In genomic region chr14:75959031-75959430, GRCh38 we compare ENCODE assay signal across 19 cellular contexts. TPM values are rescaled to one million over a fixed set of nuclear protein-coding genes. Genes with fewer than 3 reads are reported as not detected.
DNase-seq lines count a peak whose midpoint lies in the region; ATAC-seq and TF ChIP-seq lines count a peak whose summit lies in the region.
"Had no signal": no experiment of that assay in that cellular context is flagged by ENCODE, and none has a peak within 500 bp of the region (broad histone marks: within the 10 kb centered on the region; RNA-seq: fewer than 3 reads in every experiment).

No MANE protein-coding gene starts in this region.

- peak overlapping the region; percentile 82 for H3K27ac Mint-ChIP-seq in stimulated activated memory B cell treated with anti-CD40 and anti-IgM and Interleukin-4, amounts not matched to agents 10 μg/mL and 1 μg/mL and 100 μg/mL, for 72 hours
- peak overlapping the region in 1 of 8 donors; percentile 18 for H3K27ac Mint-ChIP-seq in CD8-positive, alpha-beta memory T cell

- BruUV-seq in OCI-LY7 (replicated peaks; lab: Mats Ljungman, UMichigan), result no TSS peak

- POLR2A ChIA-PET in OCI-LY7 (lab: Charles Lee), result interaction anchor here (0.7 kb wide), 1 partner anchor 273 kb away, joined by 3 read pairs; no protein-coding TSS in a partner anchor
- POLR2A ChIA-PET in CD8-positive, alpha-beta memory T cell (lab: Charles Lee), result no interaction called here

- H3K79me2 ChIP-seq in OCI-LY7 (ENCODE audit: insufficient read depth, low read depth, low read length), result no peaks in the 10 kb centered on the region

- H3K36me3 Mint-ChIP-seq in stimulated activated memory B cell treated with anti-CD40 and anti-IgM and Interleukin-4, amounts not matched to agents 10 μg/mL and 1 μg/mL and 100 μg/mL, for 72 hours, result peaks cover 9% of the 10 kb centered on the region
- peaks cover 0 to 25% (median 16%) of the 10 kb centered on the region in 3 donors for H3K36me3 Mint-ChIP-seq in CD8-positive, alpha-beta memory T cell

- no peak overlapping the region for H2AFZ ChIP-seq in OCI-LY7 (ENCODE audit: low read length)

- H3K36me3 ChIP-seq in BLaER1 treated with 17β-estradiol and CSF1 and Interleukin-3, amounts not matched to agents 10 nM and 100 nM, result peaks cover 0 to 24% (median 6%) of the 10 kb centered on the region in 11 experiments; a peak in 8 of 22 replicates
- H3K36me3 ChIP-seq in OCI-LY7 (ENCODE audit: insufficient read depth, low read length), result no peaks in the 10 kb centered on the region; the same call in 1 of the 2 replicates
- no peaks in the 10 kb centered on the region for H3K36me3 ChIP-seq in CD8-positive, alpha-beta memory T cell (ENCODE audit: insufficient read depth, low read length)
- H3K36me3 ChIP-seq: MG63 had no signal

- H3K4me3 ChIP-seq in BLaER1 treated with 17β-estradiol and CSF1 and Interleukin-3, amounts not matched to agents 10 nM and 100 nM, result 0 out of 20 replicates have a peak overlapping the region, but pooled peaks of 1 of the 10 experiments have one; percentile 5
- no peak overlapping the region for H3K4me3 ChIP-seq in OCI-LY7 (ENCODE audit: low read depth, low read length, poor library complexity, severe bottlenecking)
- no peak overlapping the region for H3K4me3 ChIP-seq in CD8-positive, alpha-beta memory T cell (ENCODE audit: low read length)
- H3K4me3 ChIP-seq: MG63 had no signal

- H3K9ac ChIP-seq in BLaER1 treated with 17β-estradiol and CSF1 and Interleukin-3, amounts not matched to agents 10 nM and 100 nM, result peak overlapping the region in 4 of 11 experiments; percentile 75 to 78 (median 76); a peak in 7 of 22 replicates
- H3K9ac ChIP-seq: SK-N-SH had no signal

- H3K9me3 Mint-ChIP-seq in stimulated activated memory B cell treated with anti-CD40 and anti-IgM and Interleukin-4, amounts not matched to agents 10 μg/mL and 1 μg/mL and 100 μg/mL, for 72 hours, result no peaks in the 10 kb centered on the region
- H3K9me3 Mint-ChIP-seq in CD8-positive, alpha-beta memory T cell, result no peaks in the 10 kb centered on the region

- H4K20me1 ChIP-seq in BLaER1 treated with 17β-estradiol and CSF1 and Interleukin-3, amounts not matched to agents 10 nM and 100 nM, result no peaks in the 10 kb centered on the region
- no peaks in the 10 kb centered on the region for H4K20me1 ChIP-seq in OCI-LY7 (ENCODE audit: insufficient read depth, low read length)

- peaks cover 32% of the 10 kb centered on the region for H3K4me1 Mint-ChIP-seq in stimulated activated memory B cell treated with anti-CD40 and anti-IgM and Interleukin-4, amounts not matched to agents 10 μg/mL and 1 μg/mL and 100 μg/mL, for 72 hours
- H3K4me1 Mint-ChIP-seq in CD8-positive, alpha-beta memory T cell, result no peaks in the 10 kb centered on the region

- H3K9me3 ChIP-seq in BLaER1 treated with 17β-estradiol and CSF1 and Interleukin-3, amounts not matched to agents 10 nM and 100 nM (replicated peaks in 1 of 11), result peaks cover 0 to 17% (median 0%) of the 10 kb centered on the region in 11 experiments; a peak in 6 of 22 replicates
- H3K9me3 ChIP-seq in OCI-LY7 (ENCODE audit: low read length), result no peaks in the 10 kb centered on the region
- no peaks in the 10 kb centered on the region for H3K9me3 ChIP-seq in CD8-positive, alpha-beta memory T cell (ENCODE audit: low read length)
- H3K9me3 ChIP-seq: MG63, SK-N-SH had no signal

- no peaks in the 10 kb centered on the region for H3K27me3 Mint-ChIP-seq in stimulated activated memory B cell treated with anti-CD40 and anti-IgM and Interleukin-4, amounts not matched to agents 10 μg/mL and 1 μg/mL and 100 μg/mL, for 72 hours
- no peaks in the 10 kb centered on the region for H3K27me3 Mint-ChIP-seq in CD8-positive, alpha-beta memory T cell

- CTCF ChIA-PET in OCI-LY7 (lab: Charles Lee; ENCODE audit: unreplicated experiment), result no interaction called here
- CTCF ChIA-PET in CD8-positive, alpha-beta memory T cell (lab: Charles Lee), result interaction anchor here (0.6 to 0.7 kb wide), 2 partner anchors 24 to 47 kb away, joined by 3 read pairs; no protein-coding TSS in a partner anchor

- no peak for DNase-seq in OCI-LY7 (ENCODE audit: low spot score)
- peak; percentile 29 for DNase-seq in islet precursor cell
- no peak for DNase-seq in nucleus accumbens (lab: John Stamatoyannopoulos, UW)
- no peak for DNase-seq in CD8-positive, alpha-beta memory T cell
- DNase-seq in NAMALWA (ENCODE audit: low spot score), result no peak
- DNase-seq: COR-L47, DMS53, KG1, MG63, NCI-H2029, NCI-H446, NCI-H524 treated with DMSO at 0.1 percent for 48 hours, NCI-H774, PC-3, SK-N-SH, SW 1271 had no signal

- H3K4me1 ChIP-seq in BLaER1 treated with 17β-estradiol and CSF1 and Interleukin-3, amounts not matched to agents 10 nM and 100 nM, result peaks cover 15 to 69% (median 53%) of the 10 kb centered on the region in 10 experiments
- H3K4me1 ChIP-seq in OCI-LY7 (ENCODE audit: insufficient read depth, low read length, poor library complexity, severe bottlenecking), result peaks cover 32% of the 10 kb centered on the region
- no peaks in the 10 kb centered on the region for H3K4me1 ChIP-seq in CD8-positive, alpha-beta memory T cell (ENCODE audit: insufficient read depth, low read length)

- no peak for ATAC-seq in stimulated activated memory B cell treated with anti-CD40 and anti-IgM and Interleukin-4, amounts not matched to agents 10 μg/mL and 1 μg/mL and 100 μg/mL, for 72 hours
- ATAC-seq: HCT116, PC-3 had no signal

- intact Hi-C loops in OCI-LY7 (cut with micrococcal nuclease; ENCODE audit: unreplicated experiment), result no loop called here

- TF ChIP-seq CTCF in OCI-LY7 (conservative IDR thresholded peaks at IDR 0.05; ENCODE audit: low read length), result no peak

- peak overlapping the region; percentile 30 to 78 (median 59); a peak in 21 of 22 replicates for H3K4me2 ChIP-seq in BLaER1 treated with 17β-estradiol and CSF1 and Interleukin-3, amounts not matched to agents 10 nM and 100 nM
- H3K4me2 ChIP-seq in OCI-LY7 (ENCODE audit: low read length), result no peak overlapping the region
- H3K4me2 ChIP-seq: SK-N-SH had no signal

- no peaks in the 10 kb centered on the region for H3K9me2 ChIP-seq in OCI-LY7 (ENCODE audit: insufficient read depth, low read length)
- H3K9me2 ChIP-seq: SK-N-SH had no signal

- H3K27me3 ChIP-seq in BLaER1 treated with 17β-estradiol and CSF1 and Interleukin-3, amounts not matched to agents 10 nM and 100 nM, result no peaks in the 10 kb centered on the region
- no peaks in the 10 kb centered on the region for H3K27me3 ChIP-seq in CD8-positive, alpha-beta memory T cell (ENCODE audit: insufficient read depth, low read length, poor library complexity, severe bottlenecking)
- H3K27me3 ChIP-seq: MG63 had no signal

- no peak overlapping the region for H3K4me3 Mint-ChIP-seq in stimulated activated memory B cell treated with anti-CD40 and anti-IgM and Interleukin-4, amounts not matched to agents 10 μg/mL and 1 μg/mL and 100 μg/mL, for 72 hours
- no peak overlapping the region for H3K4me3 Mint-ChIP-seq in CD8-positive, alpha-beta memory T cell

- peak overlapping the region in 8 of 11 experiments; percentile 4 to 92 (median 82); a peak in 18 of 22 replicates for H3K27ac ChIP-seq in BLaER1 treated with 17β-estradiol and CSF1 and Interleukin-3, amounts not matched to agents 10 nM and 100 nM
- peak overlapping the region; percentile 85 for H3K27ac ChIP-seq in OCI-LY7 (ENCODE audit: low read depth, low read length, poor library complexity, severe bottlenecking)
- no peak overlapping the region for H3K27ac ChIP-seq in CD8-positive, alpha-beta memory T cell (ENCODE audit: low read depth, low read length)

RNA-seq across cellular contexts. Expression of gene TGFB3, which starts 22.8 kb away (rescaled TPM):
- total RNA-seq in OCI-LY7 (2014; rRNA removed; shearing (Covaris generic)), result 0.75 and 1.1 TPM in 2 replicates
- 5.5 and 5.6 TPM in 2 replicates for total RNA-seq in OCI-LY7 (2022)
- total RNA-seq in CD8-positive, alpha-beta memory T cell, result 1 to 10 TPM; 2.6 to 2.8 TPM
- polyA plus RNA-seq in CD8-positive, alpha-beta memory T cell, result 0.32 TPM

RNA-seq across cellular contexts. Expression of gene IFT43, which starts 26.5 kb away (rescaled TPM):
- 9.3 and 11.0 TPM in 2 replicates for total RNA-seq in OCI-LY7 (2014; rRNA removed; shearing (Covaris generic))
- total RNA-seq in OCI-LY7 (2022), result 8.7 and 13.6 TPM in 2 replicates
- 10 to 100 TPM; 12.6 to 14.4 TPM for total RNA-seq in CD8-positive, alpha-beta memory T cell
- 14.2 TPM for polyA plus RNA-seq in CD8-positive, alpha-beta memory T cell
